In the genomic region with DNA sequence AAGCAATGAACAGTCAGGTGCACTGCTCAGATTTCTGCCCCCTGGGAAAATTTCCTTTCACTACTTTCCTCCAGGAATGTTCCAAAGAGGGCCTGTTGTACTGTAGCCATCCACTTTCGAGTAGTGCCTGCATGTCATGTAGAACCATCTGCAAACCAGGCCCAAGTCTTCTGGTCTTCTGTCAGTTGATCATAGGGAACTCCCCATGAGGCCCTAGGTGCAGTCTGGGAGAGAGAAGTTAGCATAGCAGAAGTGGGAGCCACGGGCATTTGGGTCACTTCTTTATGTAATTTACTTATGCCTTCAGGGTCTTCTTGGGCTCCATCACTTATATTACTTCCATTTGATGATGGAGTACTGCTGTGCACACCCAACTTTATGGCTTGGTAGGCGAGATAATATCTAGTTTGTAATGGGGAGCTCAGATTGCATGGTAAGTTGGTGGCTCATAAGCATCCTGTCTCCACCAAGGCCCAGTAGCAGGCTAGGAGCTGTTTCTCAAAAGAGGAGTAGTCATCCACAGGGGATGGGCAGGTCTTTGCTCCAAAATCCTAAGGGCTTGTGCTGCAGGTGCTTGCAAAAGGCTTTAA, we compare ENCODE assay signal across 23 cellular contexts.
A peak's percentile ranks its signal among the peaks of the same experiment; 100 is the strongest.
DNase-seq lines count a peak whose midpoint lies in the region; ATAC-seq and TF ChIP-seq lines count a peak whose summit lies in the region.
"Had no signal": no experiment of that assay in that cellular context is flagged by ENCODE, and none has a peak within 500 bp of the region (broad histone marks: within the 10 kb centered on the region; RNA-seq: fewer than 3 reads in every experiment).

No MANE protein-coding gene starts in this region.

- peak; percentile 45 for DNase-seq in EH (ENCODE audit: low read depth)
- peak; percentile 32 for DNase-seq in PC-3
- DNase-seq in memory B cell (ENCODE audit: low spot score in 2 of 2): no peak
- DNase-seq in NCI-H2227 (lab: John Stamatoyannopoulos, UW; ENCODE audit: unreplicated experiment): no peak
- no peak for DNase-seq in NCI-H1092 (lab: John Stamatoyannopoulos, UW)
- DNase-seq in activated T-cell treated with anti-CD3 and anti-CD28 coated beads, Interleukin-2, amount 50 U/mL, for 4 hours: no peak
- no peak for DNase-seq in activated T-cell treated with anti-CD3 and anti-CD28 coated beads, Interleukin-2, amount 50 U/mL, for 72 hours
- DNase-seq: 8988T; CD4-positive, CD25-positive, alpha-beta regulatory T cell; COR-L47; DMS 273 treated with DMSO at 0.1 percent for 48 hours; DND-41; HFFc6; KBM-7; NCI-H1417; NCI-H187; NCI-H2107; NCI-H2227 treated with DMSO at 0.1 percent for 48 hours; NCI-H524; SW 1271 had no signal

- no peak overlapping the region for H3K9ac ChIP-seq in PC-3 (ENCODE audit: low read length)

- H3K27me3 ChIP-seq in PC-3 (ENCODE audit: low read length): no peaks in the 10 kb centered on the region
- H3K27me3 ChIP-seq: SJSA1 had no signal

- H3K9me3 Mint-ChIP-seq in memory B cell: no peaks in the 10 kb centered on the region
- H3K9me3 Mint-ChIP-seq in activated T-cell treated with anti-CD3 and anti-CD28 coated beads, Interleukin-2, amount 50 U/mL, for 4 hours: no peaks in the 10 kb centered on the region
- peaks cover 0 to 4% of the 10 kb centered on the region in 2 donors for H3K9me3 Mint-ChIP-seq in activated T-cell treated with anti-CD3 and anti-CD28 coated beads, Interleukin-2, amount 50 U/mL, for 72 hours
- H3K9me3 Mint-ChIP-seq: HFFc6 had no signal

- POLR2A ChIA-PET in PC-3 (lab: Charles Lee; ENCODE audit: unreplicated experiment): no interaction called here

- no peaks in the 10 kb centered on the region for H3K27me3 Mint-ChIP-seq in memory B cell
- no peaks in the 10 kb centered on the region for H3K27me3 Mint-ChIP-seq in activated T-cell treated with anti-CD3 and anti-CD28 coated beads, Interleukin-2, amount 50 U/mL, for 4 hours (ENCODE audit: low read depth)
- no peaks in the 10 kb centered on the region for H3K27me3 Mint-ChIP-seq in activated T-cell treated with anti-CD3 and anti-CD28 coated beads, Interleukin-2, amount 50 U/mL, for 72 hours (ENCODE audit: low read depth)
- H3K27me3 Mint-ChIP-seq: CD4-positive, CD25-positive, alpha-beta regulatory T cell had no signal

- H3K4me1 ChIP-seq in PC-3 (ENCODE audit: insufficient read depth, low read length): peaks cover 12% of the 10 kb centered on the region

- no peak overlapping the region for H3K27ac Mint-ChIP-seq in memory B cell
- H3K27ac Mint-ChIP-seq in activated T-cell treated with anti-CD3 and anti-CD28 coated beads, Interleukin-2, amount 50 U/mL, for 72 hours: no peak overlapping the region
- H3K27ac Mint-ChIP-seq: HFFc6 had no signal

- CTCF ChIA-PET in PC-3 (lab: Charles Lee): no interaction called here

- no peaks in the 10 kb centered on the region for H3K9me3 ChIP-seq in PC-3 (ENCODE audit: low read length)
- H3K9me3 ChIP-seq: SJSA1 had no signal

- no peaks in the 10 kb centered on the region for H3F3A ChIP-seq in PC-3 (ENCODE audit: low read length, unreplicated experiment)

- ATAC-seq in HG02623 (IDR thresholded peaks at IDR 0.05; ENCODE audit: unreplicated experiment) (peak; percentile 38), PC-3 (peak; percentile 25), memory B cell (ENCODE audit: low read depth) (peak; percentile 75)
- ATAC-seq in activated T-cell treated with anti-CD3 and anti-CD28 coated beads, Interleukin-2, amount 50 U/mL, for 4 hours: no peak
- ATAC-seq in activated T-cell treated with anti-CD3 and anti-CD28 coated beads, Interleukin-2, amount 50 U/mL, for 72 hours (replicated peaks in 1 of 2): no peak
- ATAC-seq: Panc1 had no signal

- BruUV-seq in PC-3 (replicated peaks; lab: Mats Ljungman, UMichigan): no TSS peak

- no peaks in the 10 kb centered on the region for H4K20me1 ChIP-seq in PC-3 (ENCODE audit: low read length)

- no peaks in the 10 kb centered on the region for H3K36me3 ChIP-seq in PC-3 (ENCODE audit: low read depth, low read length)
- H3K36me3 ChIP-seq: SJSA1 had no signal

- H3K4me1 Mint-ChIP-seq in memory B cell: peaks cover 25% of the 10 kb centered on the region
- peaks cover 11% of the 10 kb centered on the region for H3K4me1 Mint-ChIP-seq in activated T-cell treated with anti-CD3 and anti-CD28 coated beads, Interleukin-2, amount 50 U/mL, for 4 hours (ENCODE audit: low read depth)
- H3K4me1 Mint-ChIP-seq in activated T-cell treated with anti-CD3 and anti-CD28 coated beads, Interleukin-2, amount 50 U/mL, for 72 hours (ENCODE audit: low read depth): peaks cover 23% of the 10 kb centered on the region

- H3K4me3 Mint-ChIP-seq in memory B cell: no peak overlapping the region
- no peak overlapping the region for H3K4me3 Mint-ChIP-seq in activated T-cell treated with anti-CD3 and anti-CD28 coated beads, Interleukin-2, amount 50 U/mL, for 4 hours
- H3K4me3 Mint-ChIP-seq in activated T-cell treated with anti-CD3 and anti-CD28 coated beads, Interleukin-2, amount 50 U/mL, for 72 hours: no peak overlapping the region
- H3K4me3 Mint-ChIP-seq: CD4-positive, CD25-positive, alpha-beta regulatory T cell; HFFc6 had no signal

- no peak for TF ChIP-seq CTCF in PC-3 (conservative IDR thresholded peaks at IDR 0.05; ENCODE audit: low read depth, low read length)

- intact Hi-C loops in PC-3 (cut with micrococcal nuclease): no loop called here

- no peak overlapping the region for H3K4me2 ChIP-seq in PC-3 (ENCODE audit: low read length)

- H3K27ac ChIP-seq in PC-3 (ENCODE audit: low read length): no peak overlapping the region
- H3K27ac ChIP-seq: SJSA1 had no signal

- no peak overlapping the region for H3K4me3 ChIP-seq in PC-3 (ENCODE audit: low read length)
- H3K4me3 ChIP-seq: SJSA1 had no signal

- no peak overlapping the region for H2AFZ ChIP-seq in PC-3 (ENCODE audit: low read length)

- H3K9me2 ChIP-seq in PC-3 (replicated peaks; ENCODE audit: low read length): 0 out of 2 replicates have a peak, but pooled peaks cover 7% of the 10 kb centered on the region

- no peaks in the 10 kb centered on the region for H3K79me2 ChIP-seq in PC-3 (ENCODE audit: low read length)

- no peaks in the 10 kb centered on the region for H3K36me3 Mint-ChIP-seq in memory B cell
- H3K36me3 Mint-ChIP-seq in activated T-cell treated with anti-CD3 and anti-CD28 coated beads, Interleukin-2, amount 50 U/mL, for 4 hours (ENCODE audit: insufficient read depth): no peaks in the 10 kb centered on the region
- H3K36me3 Mint-ChIP-seq in activated T-cell treated with anti-CD3 and anti-CD28 coated beads, Interleukin-2, amount 50 U/mL, for 72 hours (ENCODE audit: insufficient read depth in 2 of 2): peaks cover 0 to 1% of the 10 kb centered on the region in 2 donors
- H3K36me3 Mint-ChIP-seq: CD4-positive, CD25-positive, alpha-beta regulatory T cell had no signal

Comparison
In these comparisons a context has a peak if more than half of its experiments do, and no peak if none do; other contexts are left out.
1. DNase-seq: peak in EH (single experiment) and PC-3 (single experiment); none in memory B cell (0 of 2), NCI-H2227 (single experiment), NCI-H1092 (single experiment), activated T-cell treated with anti-CD3 and anti-CD28 coated beads, Interleukin-2, amount 50 U/mL, for 4 hours (single experiment) and activated T-cell treated with anti-CD3 and anti-CD28 coated beads, Interleukin-2, amount 50 U/mL, for 72 hours (0 of 2).
2. ATAC-seq: peak in HG02623 (single experiment), PC-3 (single experiment) and memory B cell (single experiment); none in activated T-cell treated with anti-CD3 and anti-CD28 coated beads, Interleukin-2, amount 50 U/mL, for 4 hours (0 of 2) and activated T-cell treated with anti-CD3 and anti-CD28 coated beads, Interleukin-2, amount 50 U/mL, for 72 hours (0 of 2).